In the genomic region with DNA sequence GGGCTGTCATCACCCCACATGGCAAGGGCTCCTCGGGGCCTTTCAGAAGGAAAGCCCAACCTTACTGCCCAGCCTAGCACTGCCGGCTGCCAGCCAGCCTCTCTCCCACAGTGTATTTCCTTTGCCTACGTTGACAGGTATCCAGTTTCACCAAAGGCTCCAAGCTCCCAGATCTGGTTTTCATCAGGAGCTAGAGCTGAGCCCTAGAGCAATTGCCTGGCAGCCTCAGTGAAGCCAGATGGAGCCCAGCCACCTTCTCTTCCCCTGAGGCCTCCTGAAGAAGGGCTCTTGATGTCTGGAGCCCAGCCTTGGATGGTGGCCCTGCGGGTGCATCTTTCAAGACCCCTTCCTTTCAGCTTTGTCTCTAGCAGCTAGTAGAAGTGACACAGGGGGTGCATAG, we compare ENCODE assay signal across 17 cellular contexts. TPM values are rescaled to one million over a fixed set of nuclear protein-coding genes. Genes with fewer than 3 reads are reported as not detected.
A peak's percentile ranks its signal among the peaks of the same experiment; 100 is the strongest.
DNase-seq lines count a peak whose midpoint lies in the region; TF ChIP-seq lines count a peak whose summit lies in the region.
"Had no signal": no experiment of that assay in that cellular context is flagged by ENCODE, and none has a peak within 500 bp of the region (broad histone marks: within the 10 kb centered on the region; RNA-seq: fewer than 3 reads in every experiment).

No MANE protein-coding gene starts in this region.

- H3K9me3 Mint-ChIP-seq in nephron (no peaks in the 10 kb centered on the region), Calu3 (ENCODE audit: low read depth, unreplicated experiment) (no peaks in the 10 kb centered on the region)
- H3K9me3 Mint-ChIP-seq: activated CD8-positive, alpha-beta T cell treated with anti-CD3 and anti-CD28 coated beads for 36 hours; natural killer cell; stimulated activated effector memory CD8-positive, alpha-beta T cell treated with anti-CD3 and anti-CD28 coated beads, Interleukin-12 subunit alpha, Interleukin-12 subunit beta, amount 100 ng/mL, for 72 hours had no signal

- H3K36me3 Mint-ChIP-seq in nephron (ENCODE audit: low read depth) (no peaks in the 10 kb centered on the region), Calu3 (ENCODE audit: insufficient read depth, unreplicated experiment) (no peaks in the 10 kb centered on the region)
- H3K36me3 Mint-ChIP-seq: natural killer cell; stimulated activated effector memory CD8-positive, alpha-beta T cell treated with anti-CD3 and anti-CD28 coated beads, Interleukin-12 subunit alpha, Interleukin-12 subunit beta, amount 100 ng/mL, for 72 hours had no signal

- H3K27ac Mint-ChIP-seq in nephron, result peak overlapping the region in 2 of 3 experiments; percentile 53 to 63
- H3K27ac Mint-ChIP-seq in Calu3 (ENCODE audit: unreplicated experiment), result no peak overlapping the region
- H3K27ac Mint-ChIP-seq: activated CD8-positive, alpha-beta T cell treated with anti-CD3 and anti-CD28 coated beads for 36 hours; B cell; natural killer cell; stimulated activated effector memory CD8-positive, alpha-beta T cell treated with anti-CD3 and anti-CD28 coated beads, Interleukin-12 subunit alpha, Interleukin-12 subunit beta, amount 100 ng/mL, for 72 hours had no signal

- H3K4me1 Mint-ChIP-seq in nephron, result peaks cover 58% of the 10 kb centered on the region
- H3K4me1 Mint-ChIP-seq in Calu3 (ENCODE audit: low read depth, unreplicated experiment), result no peaks in the 10 kb centered on the region
- H3K4me1 Mint-ChIP-seq: B cell; natural killer cell; stimulated activated effector memory CD8-positive, alpha-beta T cell treated with anti-CD3 and anti-CD28 coated beads, Interleukin-12 subunit alpha, Interleukin-12 subunit beta, amount 100 ng/mL, for 72 hours had no signal

- CTCF ChIA-PET in Calu3 (lab: Charles Lee), result interaction anchor here (0.6 kb wide), 1 partner anchor 34 kb away, joined by 3 read pairs; no protein-coding TSS in a partner anchor

- peak; percentile 18 for DNase-seq in GM04504 (ENCODE audit: low read depth)
- peak; percentile 98 for DNase-seq in NCI-H2171 treated with DMSO at 0.1 percent for 48 hours (lab: John Stamatoyannopoulos, UW)
- DNase-seq in fibroblast of peridontal ligament (ENCODE audit: extremely low read depth), result peak; percentile 71
- no peak for DNase-seq in NAMALWA (ENCODE audit: low spot score)
- DNase-seq in Calu3, result no peak
- DNase-seq in activated CD4-positive, alpha-beta T cell treated with anti-CD3 and anti-CD28 coated beads, Interleukin-2, amount 50 U/mL, for 1 hour, result no peak
- no peak for DNase-seq in EL
- DNase-seq: activated CD8-positive, alpha-beta T cell treated with anti-CD3 and anti-CD28 coated beads for 36 hours; effector CD4-positive, alpha-beta T cell; kidney glomerular epithelial cell; natural killer cell; NCI-H526 treated with DMSO at 0.1 percent for 48 hours; stimulated activated CD4-positive, alpha-beta T cell treated with anti-CD3 and anti-CD28 coated beads, Interleukin-4, amount 100 ng/mL, for 4 hours had no signal

- H3K27me3 Mint-ChIP-seq in nephron (ENCODE audit: low read depth) (no peaks in the 10 kb centered on the region), Calu3 (ENCODE audit: unreplicated experiment) (peaks cover 59% of the 10 kb centered on the region)

- no peak overlapping the region for H3K4me3 Mint-ChIP-seq in nephron
- no peak overlapping the region for H3K4me3 Mint-ChIP-seq in Calu3 (ENCODE audit: low read depth, unreplicated experiment)
- H3K4me3 Mint-ChIP-seq: activated CD8-positive, alpha-beta T cell treated with anti-CD3 and anti-CD28 coated beads for 36 hours; B cell; natural killer cell; stimulated activated effector memory CD8-positive, alpha-beta T cell treated with anti-CD3 and anti-CD28 coated beads, Interleukin-12 subunit alpha, Interleukin-12 subunit beta, amount 100 ng/mL, for 72 hours had no signal

- TF ChIP-seq CTCF in nephron (IDR thresholded peaks at IDR 0.05; ENCODE audit: unreplicated experiment in 3 of 3) (no peak), Calu3 (IDR thresholded peaks at IDR 0.05; ENCODE audit: unreplicated experiment) (no peak)

- no TSS peak for BruUV-seq in Calu3 (replicated peaks; lab: Mats Ljungman, UMichigan)

- intact Hi-C loops in Calu3 (cut with micrococcal nuclease; ENCODE audit: unreplicated experiment), result no loop called here

RNA-seq across cellular contexts. Expression of gene CRABP1, which starts 20.3 kb away (rescaled TPM):
- total RNA-seq in Calu3 (2022), result 0.51 TPM in 1 of 2 replicates, not detected in the other
- total RNA-seq: B cell, natural killer cell, ureter had no signal

Comparison
In these comparisons a context has a peak if more than half of its experiments do, and no peak if none do; other contexts are left out.
1. DNase-seq: peak in GM04504 (single experiment), NCI-H2171 treated with DMSO at 0.1 percent for 48 hours (single experiment) and fibroblast of peridontal ligament (single experiment); none in NAMALWA (single experiment), Calu3 (single experiment), activated CD4-positive, alpha-beta T cell treated with anti-CD3 and anti-CD28 coated beads, Interleukin-2, amount 50 U/mL, for 1 hour (single experiment) and EL (single experiment).